Comparison of ENCODE assay signal across 33 cellular contexts in the genomic region with DNA sequence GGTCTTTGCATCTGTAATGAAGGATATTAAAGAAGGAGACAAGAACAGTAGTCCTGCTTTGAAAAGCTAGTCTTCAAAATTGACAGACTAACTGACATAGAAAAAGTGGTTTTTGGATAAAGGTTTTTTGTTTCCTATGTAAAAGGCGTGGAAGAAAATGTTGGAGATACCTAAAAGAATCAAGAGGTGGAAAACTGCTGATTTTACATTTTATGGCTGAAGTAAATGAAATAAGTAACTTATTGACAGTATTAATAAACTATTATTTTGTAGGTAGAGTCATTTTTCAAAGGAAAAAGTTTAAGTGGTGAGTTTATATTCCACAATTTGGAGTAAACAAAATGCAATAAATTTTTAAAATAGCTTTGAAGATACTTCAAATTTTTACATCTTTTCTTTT.
"Had no signal": no experiment of that assay in that cellular context is flagged by ENCODE, and none has a peak within 500 bp of the region (broad histone marks: within the 10 kb centered on the region; RNA-seq: fewer than 3 reads in every experiment).

No MANE protein-coding gene starts in this region.

- H3K27me3 ChIP-seq: ascending aorta, breast epithelium, cardiac muscle cell, colonic mucosa, esophagus squamous epithelium, gastroesophageal sphincter, heart right ventricle had no signal

- H3K9me3 ChIP-seq: ascending aorta, breast epithelium, colonic mucosa, esophagus squamous epithelium, gastroesophageal sphincter, heart right ventricle had no signal

- DNase-seq: activated CD4-positive, alpha-beta memory T cell treated with anti-CD3 and anti-CD28 coated beads, Interleukin-2, amount 10 ng/mL, durations not matched to agents 7 days and 5 days; activated CD4-positive, alpha-beta T cell treated with anti-CD3 and anti-CD28 coated beads for 1 hour; activated CD4-positive, alpha-beta T cell treated with anti-CD3 and anti-CD28 coated beads for 4 hours; activated CD4-positive, alpha-beta T cell treated with anti-CD3 and anti-CD28 coated beads, Interleukin-2, amount 10 ng/mL, durations not matched to agents 7 days and 5 days; activated CD4-positive, alpha-beta T cell treated with anti-CD3 and anti-CD28 coated beads, Interleukin-2, amount 50 U/mL, for 4 hours; activated CD8-positive, alpha-beta memory T cell treated with anti-CD3 and anti-CD28 coated beads, Interleukin-2, amount 50 U/mL, for 48 hours; activated gamma-delta T cell; activated naive CD4-positive, alpha-beta T cell; activated naive CD4-positive, alpha-beta T cell treated with anti-CD3 and anti-CD28 coated beads, Interleukin-2, amount 10 ng/mL, durations not matched to agents 7 days and 5 days; activated naive CD8-positive, alpha-beta T cell treated with anti-CD3 and anti-CD28 coated beads, Interleukin-2, amount 10 ng/mL, durations not matched to agents 7 days and 5 days; activated T-cell treated with anti-CD3 and anti-CD28 coated beads for 4 hours; activated T-cell treated with anti-CD3 and anti-CD28 coated beads, Interleukin-2, amount 50 U/mL, for 24 hours; activated T-cell treated with anti-CD3 and anti-CD28 coated beads, Interleukin-2, amount 50 U/mL, for 72 hours; central memory CD4-positive, alpha-beta T cell; cerebellar nuclear complex; colonic mucosa; effector CD8-positive, alpha-beta T cell; esophagus squamous epithelium; foreskin melanocyte; heart right ventricle; T-helper 17 cell; T1000 had no signal

- H3K27ac ChIP-seq: ascending aorta, breast epithelium, cardiac muscle cell, colonic mucosa, epithelial cell of prostate, esophagus squamous epithelium, gastroesophageal sphincter, heart right ventricle had no signal

- H3K9me3 Mint-ChIP-seq: activated CD4-positive, alpha-beta memory T cell treated with anti-CD3 and anti-CD28 coated beads, Interleukin-2, amount 10 ng/mL, durations not matched to agents 7 days and 5 days; activated CD4-positive, alpha-beta T cell treated with anti-CD3 and anti-CD28 coated beads, Interleukin-2, amount 10 ng/mL, durations not matched to agents 7 days and 5 days; activated naive CD4-positive, alpha-beta T cell treated with anti-CD3 and anti-CD28 coated beads, Interleukin-2, amount 10 ng/mL, durations not matched to agents 7 days and 5 days; activated naive CD4-positive, alpha-beta T cell treated with anti-CD3 and anti-CD28 coated beads, Interleukin-2, amount 50 U/mL, for 72 hours; activated naive CD8-positive, alpha-beta T cell treated with anti-CD3 and anti-CD28 coated beads, Interleukin-2, amount 10 ng/mL, durations not matched to agents 7 days and 5 days; activated T-cell treated with anti-CD3 and anti-CD28 coated beads, Interleukin-2, amount 50 U/mL, for 24 hours; activated T-cell treated with anti-CD3 and anti-CD28 coated beads, Interleukin-2, amount 50 U/mL, for 72 hours; brain; T-helper 2 cell treated with Interferon-gamma antibody and Interleukin-4, amounts not matched to agents 5 μg/mL and 100 μg/mL, for 36 hours; WTC11 had no signal

- H3K4me3 ChIP-seq: ascending aorta, breast epithelium, cardiac muscle cell, colonic mucosa, esophagus squamous epithelium, gastroesophageal sphincter, heart right ventricle had no signal

- H3K27ac Mint-ChIP-seq: activated CD4-positive, alpha-beta memory T cell treated with anti-CD3 and anti-CD28 coated beads, Interleukin-2, amount 10 ng/mL, durations not matched to agents 7 days and 5 days; activated CD4-positive, alpha-beta T cell treated with anti-CD3 and anti-CD28 coated beads, Interleukin-2, amount 10 ng/mL, durations not matched to agents 7 days and 5 days; activated naive CD4-positive, alpha-beta T cell treated with anti-CD3 and anti-CD28 coated beads, Interleukin-2, amount 10 ng/mL, durations not matched to agents 7 days and 5 days; activated naive CD4-positive, alpha-beta T cell treated with anti-CD3 and anti-CD28 coated beads, Interleukin-2, amount 50 U/mL, for 72 hours; activated naive CD8-positive, alpha-beta T cell treated with anti-CD3 and anti-CD28 coated beads, Interleukin-2, amount 10 ng/mL, durations not matched to agents 7 days and 5 days; activated T-cell treated with anti-CD3 and anti-CD28 coated beads, Interleukin-2, amount 50 U/mL, for 24 hours; activated T-cell treated with anti-CD3 and anti-CD28 coated beads, Interleukin-2, amount 50 U/mL, for 72 hours; brain; T-helper 17 cell; T-helper 2 cell treated with Interferon-gamma antibody and Interleukin-4, amounts not matched to agents 5 μg/mL and 100 μg/mL, for 36 hours; WTC11 had no signal

- H3K4me1 Mint-ChIP-seq: activated CD4-positive, alpha-beta memory T cell treated with anti-CD3 and anti-CD28 coated beads, Interleukin-2, amount 10 ng/mL, durations not matched to agents 7 days and 5 days; activated CD4-positive, alpha-beta T cell treated with anti-CD3 and anti-CD28 coated beads, Interleukin-2, amount 10 ng/mL, durations not matched to agents 7 days and 5 days; activated naive CD4-positive, alpha-beta T cell treated with anti-CD3 and anti-CD28 coated beads, Interleukin-2, amount 10 ng/mL, durations not matched to agents 7 days and 5 days; activated naive CD8-positive, alpha-beta T cell treated with anti-CD3 and anti-CD28 coated beads, Interleukin-2, amount 10 ng/mL, durations not matched to agents 7 days and 5 days; brain; T-helper 17 cell; WTC11 had no signal

- H3K36me3 Mint-ChIP-seq: activated naive CD4-positive, alpha-beta T cell treated with anti-CD3 and anti-CD28 coated beads, Interleukin-2, amount 10 ng/mL, durations not matched to agents 7 days and 5 days; activated naive CD4-positive, alpha-beta T cell treated with anti-CD3 and anti-CD28 coated beads, Interleukin-2, amount 50 U/mL, for 72 hours; activated naive CD8-positive, alpha-beta T cell treated with anti-CD3 and anti-CD28 coated beads, Interleukin-2, amount 10 ng/mL, durations not matched to agents 7 days and 5 days; WTC11 had no signal

- H3K4me1 ChIP-seq: ascending aorta, breast epithelium, colonic mucosa, esophagus squamous epithelium, gastroesophageal sphincter, heart right ventricle had no signal

- ATAC-seq: activated naive CD4-positive, alpha-beta T cell treated with anti-CD3 and anti-CD28 coated beads, Interleukin-2, amount 50 U/mL, for 72 hours; activated T-cell treated with anti-CD3 and anti-CD28 coated beads, Interleukin-2, amount 50 U/mL, for 72 hours; gastroesophageal sphincter; heart right ventricle; T-helper 17 cell; WTC11 had no signal

- H3K36me3 ChIP-seq: breast epithelium, cardiac muscle cell, colonic mucosa had no signal

- H3K4me3 Mint-ChIP-seq: activated CD4-positive, alpha-beta memory T cell treated with anti-CD3 and anti-CD28 coated beads, Interleukin-2, amount 10 ng/mL, durations not matched to agents 7 days and 5 days; activated CD4-positive, alpha-beta T cell treated with anti-CD3 and anti-CD28 coated beads, Interleukin-2, amount 10 ng/mL, durations not matched to agents 7 days and 5 days; activated naive CD4-positive, alpha-beta T cell treated with anti-CD3 and anti-CD28 coated beads, Interleukin-2, amount 10 ng/mL, durations not matched to agents 7 days and 5 days; activated naive CD8-positive, alpha-beta T cell treated with anti-CD3 and anti-CD28 coated beads, Interleukin-2, amount 10 ng/mL, durations not matched to agents 7 days and 5 days; activated T-cell treated with anti-CD3 and anti-CD28 coated beads, Interleukin-2, amount 50 U/mL, for 24 hours; activated T-cell treated with anti-CD3 and anti-CD28 coated beads, Interleukin-2, amount 50 U/mL, for 72 hours; brain; T-helper 17 cell; T-helper 2 cell treated with Interferon-gamma antibody and Interleukin-4, amounts not matched to agents 5 μg/mL and 100 μg/mL, for 36 hours; WTC11 had no signal

- FAIRE-seq: endometrium, endothelial cell of umbilical vein had no signal
